In genomic region chr7:98869001-98869373, GRCh38 we compare ENCODE assay signal across 14 cellular contexts. TPM values are rescaled to one million over a fixed set of nuclear protein-coding genes. Genes with fewer than 3 reads are reported as not detected.
DNase-seq lines count a peak whose midpoint lies in the region; ATAC-seq and TF ChIP-seq lines count a peak whose summit lies in the region.
"Had no signal": no experiment of that assay in that cellular context is flagged by ENCODE, and none has a peak within 500 bp of the region (broad histone marks: within the 10 kb centered on the region; RNA-seq: fewer than 3 reads in every experiment).

No MANE protein-coding gene starts in this region.

- H2BK120ac ChIP-seq in mesendoderm (ENCODE audit: low read depth, low read length) = no peak overlapping the region

- no peaks in the 10 kb centered on the region for H3K36me3 ChIP-seq in CD4-positive, alpha-beta memory T cell (ENCODE audit: insufficient read depth, low read length)
- H3K36me3 ChIP-seq in neuron (ENCODE audit: insufficient read depth, low read length) = no peaks in the 10 kb centered on the region
- no peaks in the 10 kb centered on the region for H3K36me3 ChIP-seq in mesendoderm (ENCODE audit: control insufficient read depth, insufficient read depth, low read length)

- H3K4me1 ChIP-seq in CD4-positive, alpha-beta memory T cell (ENCODE audit: insufficient read depth, low read length) = peaks cover 19% of the 10 kb centered on the region
- peaks cover 16% of the 10 kb centered on the region for H3K4me1 ChIP-seq in neuron (ENCODE audit: insufficient read depth, low read length)
- no peaks in the 10 kb centered on the region for H3K4me1 ChIP-seq in mesendoderm (ENCODE audit: control insufficient read depth, low read depth, low read length)

- peaks cover 0 to 8% (median 2%) of the 10 kb centered on the region in 4 donors for H3K4me1 Mint-ChIP-seq in CD4-positive, alpha-beta memory T cell
- peaks cover 20% of the 10 kb centered on the region for H3K4me1 Mint-ChIP-seq in HFFc6 (ENCODE audit: low read depth)
- peaks cover 24% of the 10 kb centered on the region for H3K4me1 Mint-ChIP-seq in dendritic cell treated with granulocyte-macrophage colony-stimulating factor and Interleukin-4, amounts not matched to agents 40 ng/mL and 50 ng/mL, for 4 days (ENCODE audit: low read depth)

- H3K4me3 ChIP-seq in CD4-positive, alpha-beta memory T cell (ENCODE audit: low read length in 2 of 2) = no peak overlapping the region
- H3K4me3 ChIP-seq in neuron (ENCODE audit: low read length) (peak overlapping the region; percentile 49), mesendoderm (ENCODE audit: low read length) (no peak overlapping the region)

- H3K23ac ChIP-seq in mesendoderm (ENCODE audit: low read length) = no peak overlapping the region

- no peak overlapping the region for H3K9ac ChIP-seq in mesendoderm (ENCODE audit: low read length)

- H3K56ac ChIP-seq in mesendoderm (ENCODE audit: low read length) = no peak overlapping the region

- H3K27ac ChIP-seq in CD4-positive, alpha-beta memory T cell (ENCODE audit: low read depth, low read length) = no peak overlapping the region
- no peak overlapping the region for H3K27ac ChIP-seq in mesendoderm (ENCODE audit: low read depth, low read length)
- H3K27ac ChIP-seq: skin epidermis had no signal

- no peak for ATAC-seq in HG03432 (IDR thresholded peaks at IDR 0.05; ENCODE audit: unreplicated experiment)

- H3K9me3 ChIP-seq in CD4-positive, alpha-beta memory T cell (ENCODE audit: control insufficient read depth in 1 of 2, low read length in 2 of 2) = no peaks in the 10 kb centered on the region
- H3K9me3 ChIP-seq in neuron (ENCODE audit: low read length) = no peaks in the 10 kb centered on the region

- H3K27me3 ChIP-seq in CD4-positive, alpha-beta memory T cell (ENCODE audit: insufficient read depth, low read length) = no peaks in the 10 kb centered on the region
- H3K27me3 ChIP-seq in neuron (ENCODE audit: insufficient read depth, low read length) (peaks cover 33% of the 10 kb centered on the region), mesendoderm (ENCODE audit: insufficient read depth, low read length, poor library complexity) (peaks cover 15% of the 10 kb centered on the region)

- no peak overlapping the region for H3K4me2 ChIP-seq in mesendoderm (ENCODE audit: low read length)

- H3K27me3 Mint-ChIP-seq in CD4-positive, alpha-beta memory T cell = peaks cover 2% of the 10 kb centered on the region in 2 donors
- peaks cover 7% of the 10 kb centered on the region for H3K27me3 Mint-ChIP-seq in HFFc6 (ENCODE audit: insufficient read depth)
- H3K27me3 Mint-ChIP-seq in dendritic cell treated with granulocyte-macrophage colony-stimulating factor and Interleukin-4, amounts not matched to agents 40 ng/mL and 50 ng/mL, for 4 days = peaks cover 67% of the 10 kb centered on the region

- no peak overlapping the region for H4K5ac ChIP-seq in mesendoderm (ENCODE audit: low read length)

- TF ChIP-seq CTCF in HFFc6 (IDR thresholded peaks at IDR 0.05) = no peak

- H3K18ac ChIP-seq in mesendoderm (ENCODE audit: low read length) = no peak overlapping the region

- no peak overlapping the region for H2BK5ac ChIP-seq in mesendoderm (ENCODE audit: low read length)

- no peaks in the 10 kb centered on the region for H3K36me3 Mint-ChIP-seq in CD4-positive, alpha-beta memory T cell
- no peaks in the 10 kb centered on the region for H3K36me3 Mint-ChIP-seq in HFFc6 (ENCODE audit: low read depth)
- H3K36me3 Mint-ChIP-seq in dendritic cell treated with granulocyte-macrophage colony-stimulating factor and Interleukin-4, amounts not matched to agents 40 ng/mL and 50 ng/mL, for 4 days (ENCODE audit: low read depth) = no peaks in the 10 kb centered on the region

- POLR2A ChIA-PET in CD4-positive, alpha-beta memory T cell (lab: Charles Lee; ENCODE audit: partially characterized antibody) = no interaction called here

- CTCF ChIA-PET in CD4-positive, alpha-beta memory T cell (lab: Charles Lee; ENCODE audit: partially characterized antibody) = no interaction called here

- no peak overlapping the region for H3K4ac ChIP-seq in mesendoderm (ENCODE audit: low read depth, low read length)

- H3K4me3 Mint-ChIP-seq in CD4-positive, alpha-beta memory T cell = peak overlapping the region; percentile 36 to 66 (median 50)
- peak overlapping the region; percentile 51 for H3K4me3 Mint-ChIP-seq in HFFc6
- H3K4me3 Mint-ChIP-seq in dendritic cell treated with granulocyte-macrophage colony-stimulating factor and Interleukin-4, amounts not matched to agents 40 ng/mL and 50 ng/mL, for 4 days = peak overlapping the region; percentile 49

- H4K8ac ChIP-seq in mesendoderm (ENCODE audit: low read depth, low read length) = no peak overlapping the region

- H2BK15ac ChIP-seq in mesendoderm (replicated peaks; ENCODE audit: low read depth) = no peak overlapping the region

- no peaks in the 10 kb centered on the region for H3K79me2 ChIP-seq in mesendoderm (ENCODE audit: control insufficient read depth, insufficient read depth, low read length)

- no peak overlapping the region for H2AK5ac ChIP-seq in mesendoderm (ENCODE audit: low read length)

- WGBS in mesendoderm (ENCODE audit: extremely low coverage, insufficient coverage, low lambda C conversion rate) = no CpG with 5 or more reads among the region's 9 CpGs

- DNase-seq in CD4-positive, alpha-beta memory T cell = peak in 1 of 5 donors; percentile 41
- DNase-seq in HFFc6 = no peak
- DNase-seq in mesendoderm = no peak
- DNase-seq in GM19240 (ENCODE audit: insufficient read length, low spot score) = no peak
- DNase-seq: activated CD4-positive, CD25-positive, alpha-beta regulatory T cell; activated naive CD4-positive, alpha-beta T cell; effector CD4-positive, alpha-beta T cell; NCI-H2107; SHP77 had no signal

- H3K9me3 Mint-ChIP-seq in CD4-positive, alpha-beta memory T cell = no peaks in the 10 kb centered on the region
- no peaks in the 10 kb centered on the region for H3K9me3 Mint-ChIP-seq in HFFc6
- no peaks in the 10 kb centered on the region for H3K9me3 Mint-ChIP-seq in dendritic cell treated with granulocyte-macrophage colony-stimulating factor and Interleukin-4, amounts not matched to agents 40 ng/mL and 50 ng/mL, for 4 days

- peak overlapping the region; percentile 71 for H2AFZ ChIP-seq in neuron (ENCODE audit: low read depth, low read length)

- no peaks in the 10 kb centered on the region for H3K79me1 ChIP-seq in mesendoderm (ENCODE audit: low read length)

- intact Hi-C loops in CD4-positive, alpha-beta memory T cell (cut with micrococcal nuclease) = no loop called here
- intact Hi-C loops in dendritic cell treated with granulocyte-macrophage colony-stimulating factor and Interleukin-4, amounts not matched to agents 40 ng/mL and 50 ng/mL, for 4 days (cut with micrococcal nuclease) = no loop called here

- peak overlapping the region in 1 of 7 donors; percentile 29 for H3K27ac Mint-ChIP-seq in CD4-positive, alpha-beta memory T cell
- no peak overlapping the region for H3K27ac Mint-ChIP-seq in HFFc6
- no peak overlapping the region for H3K27ac Mint-ChIP-seq in dendritic cell treated with granulocyte-macrophage colony-stimulating factor and Interleukin-4, amounts not matched to agents 40 ng/mL and 50 ng/mL, for 4 days

RNA-seq across cellular contexts. Expression of gene TMEM130, which starts 0.8 kb away (rescaled TPM):
- not detected for total RNA-seq in CD4-positive, alpha-beta memory T cell
- not detected for polyA plus RNA-seq in CD4-positive, alpha-beta memory T cell
- total RNA-seq in HFFc6 (2021; fragmentation: NEBNext Ultra II Directional; extraction: Animal tissue kit (Norgen Biotek cat#: 25700)) = 10 to 100 TPM in 5 of 6 experiments, 1 to 10 TPM in 1; 5.6 to 13.1 (median 11.8) TPM
- 0.22 TPM for polyA plus RNA-seq in mesendoderm (2013, experiment 1 of 2)
- polyA plus RNA-seq in mesendoderm (2013, experiment 2 of 2) = 0.48 TPM
- total RNA-seq: HepG2 had no signal
- polyA plus RNA-seq: HepG2 had no signal

RNA-seq across cellular contexts. Expression of gene TRRAP, which starts 9.3 kb away (rescaled TPM):
- 10 to 100 TPM; 83.3 to 89.9 TPM for total RNA-seq in CD4-positive, alpha-beta memory T cell
- polyA plus RNA-seq in CD4-positive, alpha-beta memory T cell = 1 to 10 TPM in 1 of 2 donors, under 1 TPM in 1; 0.42 to 8.7 TPM
- 10 to 100 TPM; 26.6 to 35.5 (median 28.7) TPM for total RNA-seq in HFFc6 (2021; fragmentation: NEBNext Ultra II Directional; extraction: Animal tissue kit (Norgen Biotek cat#: 25700))
- 13.4 TPM for polyA plus RNA-seq in mesendoderm (2013, experiment 1 of 2)
- 13.0 TPM for polyA plus RNA-seq in mesendoderm (2013, experiment 2 of 2)

Comparison
In these comparisons a context has a peak if more than half of its experiments do, and no peak if none do; other contexts are left out.
1. RNA of gene TMEM130, which starts 0.8 kb away (total RNA-seq): 5.6 to 13.1 TPM in HFFc6; not detected in CD4-positive, alpha-beta memory T cell; every median in the first group is over 4 times any median in the second.
2. Peak in every context shown above with its lines, with median percentiles within 50 percentile points of each other: H3K4me3 Mint-ChIP-seq.